15 cellular contexts compared by ENCODE assay signal in genomic region chr6:158603261-158604047, GRCh38.
"Had no signal": no experiment of that assay in that cellular context is flagged by ENCODE, and none has a peak within 500 bp of the region (broad histone marks: within the 10 kb centered on the region; RNA-seq: fewer than 3 reads in every experiment).

No MANE protein-coding gene starts in this region.

- FAIRE-seq: endothelial cell of umbilical vein had no signal

- H3K36me3 ChIP-seq: breast epithelium, thyroid gland had no signal

- H3K27ac Mint-ChIP-seq: activated CD4-positive, alpha-beta memory T cell treated with anti-CD3 and anti-CD28 coated beads, Interleukin-2, amount 10 ng/mL, durations not matched to agents 7 days and 5 days; activated naive CD4-positive, alpha-beta T cell treated with anti-CD3 and anti-CD28 coated beads, Interleukin-2, amount 50 U/mL, for 24 hours had no signal

- H3K4me1 Mint-ChIP-seq: neural crest cell had no signal

- H3K27ac ChIP-seq: breast epithelium, heart left ventricle, left lung, thyroid gland, vagina had no signal

- ATAC-seq: heart left ventricle, left lung had no signal

- H3K4me1 ChIP-seq: breast epithelium, heart left ventricle, left lung, thyroid gland, vagina had no signal

- DNase-seq: activated CD4-positive, alpha-beta memory T cell treated with anti-CD3 and anti-CD28 coated beads, Interleukin-2, amount 10 ng/mL, durations not matched to agents 7 days and 5 days; activated CD4-positive, alpha-beta T cell treated with anti-CD3 and anti-CD28 coated beads for 1 hour; foreskin melanocyte; heart left ventricle; islet precursor cell; left lung; stimulated activated CD4-positive, alpha-beta T cell treated with anti-CD3 and anti-CD28 coated beads, Interleukin-15, amount 100 ng/mL, for 24 hours; stimulated activated CD4-positive, alpha-beta T cell treated with anti-CD3 and anti-CD28 coated beads, Interleukin-4, amount 100 ng/mL, for 24 hours; SW 1271; thyroid gland had no signal

- H3K9me3 Mint-ChIP-seq: activated CD4-positive, alpha-beta memory T cell treated with anti-CD3 and anti-CD28 coated beads, Interleukin-2, amount 10 ng/mL, durations not matched to agents 7 days and 5 days; activated naive CD4-positive, alpha-beta T cell treated with anti-CD3 and anti-CD28 coated beads, Interleukin-2, amount 50 U/mL, for 24 hours; neural crest cell had no signal

- H3K4me3 ChIP-seq: breast epithelium, heart left ventricle, left lung, thyroid gland, vagina had no signal

- H3K27me3 ChIP-seq: breast epithelium, heart left ventricle, left lung, thyroid gland, vagina had no signal

- H3K27me3 Mint-ChIP-seq: activated CD4-positive, alpha-beta memory T cell treated with anti-CD3 and anti-CD28 coated beads, Interleukin-2, amount 10 ng/mL, durations not matched to agents 7 days and 5 days; activated naive CD4-positive, alpha-beta T cell treated with anti-CD3 and anti-CD28 coated beads, Interleukin-2, amount 50 U/mL, for 24 hours had no signal

- H3K9me3 ChIP-seq: breast epithelium, heart left ventricle, left lung, thyroid gland, vagina had no signal

- H3K4me3 Mint-ChIP-seq: activated CD4-positive, alpha-beta memory T cell treated with anti-CD3 and anti-CD28 coated beads, Interleukin-2, amount 10 ng/mL, durations not matched to agents 7 days and 5 days; activated naive CD4-positive, alpha-beta T cell treated with anti-CD3 and anti-CD28 coated beads, Interleukin-2, amount 50 U/mL, for 24 hours; neural crest cell had no signal
